In genomic region chr4:181756451-181756850, GRCh38 we compare ENCODE assay signal across 17 cellular contexts.
A peak's percentile ranks its signal among the peaks of the same experiment; 100 is the strongest.
DNase-seq lines count a peak whose midpoint lies in the region; ATAC-seq and TF ChIP-seq lines count a peak whose summit lies in the region.
"Had no signal": no experiment of that assay in that cellular context is flagged by ENCODE, and none has a peak within 500 bp of the region (broad histone marks: within the 10 kb centered on the region; RNA-seq: fewer than 3 reads in every experiment).

No MANE protein-coding gene starts in this region.

- H3K56ac ChIP-seq in IMR-90 (ENCODE audit: extremely low read depth, insufficient read depth, low read length) = no peak overlapping the region

- H3K18ac ChIP-seq in IMR-90 (ENCODE audit: low read depth, low read length) = no peak overlapping the region

- in situ Hi-C loops in IMR-90 (cut with MboI; ENCODE audit: low sequenced_read_pairs) = no loop called here

- no peak for TF ChIP-seq POLR2A in IMR-90 (IDR thresholded peaks at IDR 0.05; ENCODE audit: low read depth, low read length)
- no peak for TF ChIP-seq POLR2A in suprapubic skin (IDR thresholded peaks at IDR 0.05)

- no peak overlapping the region for H2BK20ac ChIP-seq in IMR-90 (ENCODE audit: low read depth, low read length)

- no TSS peak for BruUV-seq in IMR-90 (replicated peaks; lab: Mats Ljungman, UMichigan)

- H3K27me3 ChIP-seq in IMR-90 (ENCODE audit: control insufficient read depth, insufficient read depth, low read length) (no peaks in the 10 kb centered on the region), suprapubic skin (no peaks in the 10 kb centered on the region)
- no peaks in the 10 kb centered on the region for H3K27me3 ChIP-seq in CD8-positive, alpha-beta T cell (ENCODE audit: insufficient read depth, low read length)
- H3K27me3 ChIP-seq: Peyer's patch, SJSA1 had no signal

- no peak overlapping the region for H3K4me3 Mint-ChIP-seq in WTC11
- H3K4me3 Mint-ChIP-seq in T-cell = no peak overlapping the region
- no peak overlapping the region for H3K4me3 Mint-ChIP-seq in CD8-positive, alpha-beta T cell

- H3K23ac ChIP-seq in IMR-90 (ENCODE audit: low read depth, low read length) = no peak overlapping the region

- no peaks in the 10 kb centered on the region for H3K9me3 ChIP-seq in IMR-90 (ENCODE audit: control insufficient read depth, insufficient read depth, low read length)
- no peaks in the 10 kb centered on the region for H3K9me3 ChIP-seq in suprapubic skin
- H3K9me3 ChIP-seq in CD8-positive, alpha-beta T cell (ENCODE audit: low read length) = no peaks in the 10 kb centered on the region
- H3K9me3 ChIP-seq: HAP-1, Peyer's patch, SJSA1 had no signal

- CTCF ChIA-PET in IMR-90 (lab: Yijun Ruan, JAX) (no interaction called here), WTC11 (lab: Charles Lee) (no interaction called here), T-cell (lab: Charles Lee) (no interaction called here)
- CTCF ChIA-PET in CD8-positive, alpha-beta T cell (lab: Charles Lee) = no interaction called here

- H3K4me3 ChIP-seq in IMR-90 (ENCODE audit: insufficient read depth, low read depth, low read length) (no peak overlapping the region), suprapubic skin (no peak overlapping the region)
- no peak overlapping the region for H3K4me3 ChIP-seq in CD8-positive, alpha-beta T cell (ENCODE audit: low read depth, low read length)
- H3K4me3 ChIP-seq: HAP-1, Peyer's patch, SJSA1 had no signal

- H3K36me3 ChIP-seq in IMR-90 (ENCODE audit: control insufficient read depth, insufficient read depth, low read length) (no peaks in the 10 kb centered on the region), suprapubic skin (no peaks in the 10 kb centered on the region)
- no peaks in the 10 kb centered on the region for H3K36me3 ChIP-seq in CD8-positive, alpha-beta T cell (ENCODE audit: insufficient read depth, low read length)
- H3K36me3 ChIP-seq: HAP-1, Peyer's patch, SJSA1 had no signal

- H3K36me3 Mint-ChIP-seq in WTC11 (no peaks in the 10 kb centered on the region), T-cell (no peaks in the 10 kb centered on the region)
- no peaks in the 10 kb centered on the region for H3K36me3 Mint-ChIP-seq in CD8-positive, alpha-beta T cell

- peaks cover 41% of the 10 kb centered on the region for H3K4me1 Mint-ChIP-seq in WTC11
- no peaks in the 10 kb centered on the region for H3K4me1 Mint-ChIP-seq in T-cell
- H3K4me1 Mint-ChIP-seq in CD8-positive, alpha-beta T cell (ENCODE audit: low read depth) = no peaks in the 10 kb centered on the region

- TF ChIP-seq EP300 in suprapubic skin (IDR thresholded peaks at IDR 0.05) = no peak

- H3K79me1 ChIP-seq in IMR-90 (ENCODE audit: low read depth in 1 of 2, low read length in 2 of 2) = no peaks in the 10 kb centered on the region

- H3K4me1 ChIP-seq in IMR-90 (ENCODE audit: control insufficient read depth, insufficient read depth, low read length) (no peaks in the 10 kb centered on the region), suprapubic skin (no peaks in the 10 kb centered on the region)
- no peaks in the 10 kb centered on the region for H3K4me1 ChIP-seq in CD8-positive, alpha-beta T cell (ENCODE audit: insufficient read depth, low read length)
- H3K4me1 ChIP-seq: Peyer's patch had no signal

- H4K91ac ChIP-seq in IMR-90 (ENCODE audit: insufficient read depth, low read depth, low read length) = no peak overlapping the region

- H2AK5ac ChIP-seq in IMR-90 (ENCODE audit: low read depth, low read length) = no peak overlapping the region

- POLR2A ChIA-PET in IMR-90 (lab: Charles Lee; ENCODE audit: unreplicated experiment) (no interaction called here), WTC11 (lab: Charles Lee) (no interaction called here), T-cell (lab: Charles Lee) (no interaction called here)
- POLR2A ChIA-PET in CD8-positive, alpha-beta T cell (lab: Charles Lee) = no interaction called here

- intact Hi-C loops in IMR-90 (cut with micrococcal nuclease) = no loop called here
- intact Hi-C loops in CD8-positive, alpha-beta T cell (cut with DNase I, micrococcal nuclease) = no loop called here

- H2AFZ ChIP-seq in IMR-90 (replicated peaks; ENCODE audit: low read length, poor library complexity) = no peak overlapping the region

- WGBS in IMR-90 (ENCODE audit: extremely low coverage in 2 of 2, insufficient read length in 1 of 2), 2 experiments = 40% methylated on average over 3 of the region's 3 CpGs; no CpG with 5 or more reads in 1 of the 2 experiments
- WGBS in suprapubic skin = 68% methylated on average over 3 of the region's 3 CpGs

- 0 out of 2 replicates have a peak, but pooled peaks cover 3% of the 10 kb centered on the region for H3K9me1 ChIP-seq in IMR-90 (ENCODE audit: insufficient read depth, low read length)

- no peaks in the 10 kb centered on the region for H4K20me1 ChIP-seq in IMR-90 (ENCODE audit: insufficient read depth, low read length)

- H3K27ac Mint-ChIP-seq in WTC11 (no peak overlapping the region), T-cell (no peak overlapping the region)
- H3K27ac Mint-ChIP-seq in CD8-positive, alpha-beta T cell = no peak overlapping the region

- H3K14ac ChIP-seq in IMR-90 (replicated peaks; ENCODE audit: low read depth, low read length) = no peak overlapping the region

- H4K5ac ChIP-seq in IMR-90 (ENCODE audit: low read depth, low read length) = no peak overlapping the region

- no peak overlapping the region for H2BK15ac ChIP-seq in IMR-90 (ENCODE audit: low read depth, low read length)

- no peak overlapping the region for H3K27ac ChIP-seq in IMR-90 (ENCODE audit: insufficient read depth, low read length)
- no peak overlapping the region for H3K27ac ChIP-seq in suprapubic skin
- H3K27ac ChIP-seq in CD8-positive, alpha-beta T cell (ENCODE audit: low read depth, low read length) = no peak overlapping the region
- H3K27ac ChIP-seq: C4-2B, HL-60, Peyer's patch, SJSA1 had no signal

- TF ChIP-seq RAD21 in IMR-90 (IDR thresholded peaks at IDR 0.05; ENCODE audit: low read length) = no peak

- TF ChIP-seq CTCF in IMR-90 (conservative IDR thresholded peaks at IDR 0.05; ENCODE audit: low read depth, low read length) = no peak
- no peak for TF ChIP-seq CTCF in WTC11 (IDR thresholded peaks at IDR 0.05)
- TF ChIP-seq CTCF in suprapubic skin (IDR thresholded peaks at IDR 0.05) = no peak
- no peak for TF ChIP-seq CTCF in CD8-positive, alpha-beta T cell (IDR thresholded peaks at IDR 0.05)

- no peaks in the 10 kb centered on the region for H3K27me3 Mint-ChIP-seq in WTC11 (ENCODE audit: low read depth)
- no peaks in the 10 kb centered on the region for H3K27me3 Mint-ChIP-seq in T-cell
- H3K27me3 Mint-ChIP-seq in CD8-positive, alpha-beta T cell (ENCODE audit: low read depth) = no peaks in the 10 kb centered on the region

- no peak overlapping the region for H2BK5ac ChIP-seq in IMR-90 (ENCODE audit: low read depth, low read length, poor library complexity, severe bottlenecking)

- H2BK120ac ChIP-seq in IMR-90 (ENCODE audit: low read depth, low read length) = peak overlapping the region; percentile 22; the same call in 1 of the 2 replicates

- H3K4ac ChIP-seq in IMR-90 (ENCODE audit: low read depth, low read length) = no peak overlapping the region; the same call in 1 of the 2 replicates

- DNase-seq in IMR-90 = no peak
- no peak for DNase-seq in WTC11 (ENCODE audit: low spot score)
- peak; percentile 9 for DNase-seq in inferior parietal cortex (ENCODE audit: extremely low spot score)
- DNase-seq in pons (ENCODE audit: low spot score) = peak; percentile 49
- DNase-seq in NAMALWA (ENCODE audit: low spot score) = no peak
- no peak for DNase-seq in suprapubic skin (ENCODE audit: low spot score in 2 of 2)
- DNase-seq in T-cell = no peak
- no peak for DNase-seq in CD8-positive, alpha-beta T cell
- DNase-seq: NCI-H1092, NCI-H1436 treated with DMSO at 0.1 percent for 48 hours, NCI-H2029 treated with DMSO at 0.1 percent for 48 hours, Peyer's patch, SW 1271 had no signal

- H3K4me2 ChIP-seq in IMR-90 (ENCODE audit: low read depth, low read length) = no peak overlapping the region

- no peak overlapping the region for H4K8ac ChIP-seq in IMR-90 (ENCODE audit: low read depth in 2 of 2, low read length in 2 of 2)

- H3K9me3 Mint-ChIP-seq in WTC11 (no peaks in the 10 kb centered on the region), T-cell (no peaks in the 10 kb centered on the region)
- H3K9me3 Mint-ChIP-seq in CD8-positive, alpha-beta T cell = peaks cover 3% of the 10 kb centered on the region

- no peak overlapping the region for H2AK9ac ChIP-seq in IMR-90 (replicated peaks; ENCODE audit: low read depth, low read length, poor library complexity)

- dilution Hi-C loops in IMR-90 (cut with HindIII; ENCODE audit: low sequenced_read_pairs, unreplicated experiment) = no loop called here

- H3K9ac ChIP-seq in IMR-90 (ENCODE audit: low read depth, low read length) = no peak overlapping the region

- ATAC-seq in IMR-90 (ENCODE audit: low read depth) (no peak), WTC11 (peak; percentile 28), T-cell (replicated peaks in 1 of 4) (no peak)
- no peak for ATAC-seq in CD8-positive, alpha-beta T cell

TF ChIP-seq in IMR-90, 13 proteins besides CTCF, POLR2A, EP300 and RAD21 (continues in another document):
- no peak for TF ChIP-seq BHLHE40 (IDR thresholded peaks at IDR 0.05; ENCODE audit: low read depth, low read length)
- no peak for TF ChIP-seq USF2 (IDR thresholded peaks at IDR 0.05; ENCODE audit: low read depth, low read length)
- no peak for TF ChIP-seq RFX5 (IDR thresholded peaks at IDR 0.05; ENCODE audit: low read depth, low read length)
- no peak for TF ChIP-seq MAFK (IDR thresholded peaks at IDR 0.05; ENCODE audit: low read depth, low read length)
- no peak for TF ChIP-seq CEBPB (IDR thresholded peaks at IDR 0.05; ENCODE audit: low read depth, low read length)

TF ChIP-seq in WTC11, 78 proteins besides CTCF, POLR2A, EP300 and RAD21 (continues in another document):
- TF ChIP-seq MAX (CRISPR knock-in tag; IDR thresholded peaks at IDR 0.05) (no peak), E2F1 (CRISPR knock-in tag; IDR thresholded peaks at IDR 0.05) (no peak)

Comparison
In these comparisons a context has a peak if more than half of its experiments do, and no peak if none do; other contexts are left out.
1. DNase-seq: peak in inferior parietal cortex (single experiment) and pons (single experiment); none in IMR-90 (single experiment), WTC11 (single experiment), NAMALWA (single experiment), suprapubic skin (0 of 2), T-cell (0 of 34) and CD8-positive, alpha-beta T cell (0 of 7).